Comparison of ENCODE assay signal across 8 cellular contexts in genomic region chr6:159968295-159969203, GRCh38. TPM values are rescaled to one million over a fixed set of nuclear protein-coding genes. Genes with fewer than 3 reads are reported as not detected.
DNase-seq lines count a peak whose midpoint lies in the region; ATAC-seq and TF ChIP-seq lines count a peak whose summit lies in the region.

Gene IGF2R, plus strand, starts transcription at chr6:159969082. Its CDS starts 165 bp downstream, at chr6:159969247.

- H3K4me1 ChIP-seq in adipocyte (ENCODE audit: control insufficient read depth, insufficient read depth, low read length) = peaks cover 29% of the 10 kb centered on the region
- H3K4me1 ChIP-seq in cardiac muscle cell (ENCODE audit: low read depth) = peaks cover 30% of the 10 kb centered on the region
- peaks cover 0 to 42% (median 17%) of the 10 kb centered on the region in 4 donors for H3K4me1 ChIP-seq in tibial nerve

- no peaks in the 10 kb centered on the region for H3K36me3 ChIP-seq in adipocyte (ENCODE audit: control insufficient read depth, insufficient read depth, low read length, severe bottlenecking)
- no peaks in the 10 kb centered on the region for H3K36me3 ChIP-seq in cardiac muscle cell
- H3K36me3 ChIP-seq in tibial nerve = no peaks in the 10 kb centered on the region

- CTCF ChIA-PET in T-cell (lab: Charles Lee) = interaction anchor here in 1 of 2 donors (0.8 to 0.9 kb wide), 4 partner anchors 29 to 175 kb away, joined by 3 to 5 read pairs (median 3); no protein-coding TSS in a partner anchor

- H3K4me3 Mint-ChIP-seq in T-cell = peak within 1 kb of the TSS; percentile 89 to 90 (median 90)

- H3K9me3 ChIP-seq in adipocyte (ENCODE audit: control insufficient read depth, low read length) (no peaks in the 10 kb centered on the region), cardiac muscle cell (ENCODE audit: low read depth) (no peaks in the 10 kb centered on the region), tibial nerve (no peaks in the 10 kb centered on the region)

- POLR2A ChIA-PET in T-cell (lab: Charles Lee) = interaction anchor here (0.6 to 1.2 kb wide), 6 partner anchors 8 to 1306 kb away, joined by 3 to 5 read pairs (median 3); partner anchors contain the start of gene AGPAT4 (in 1 of the 2)

- H3K4me3 ChIP-seq in GM12875 (ENCODE audit: low read depth, low read length) (peak within 1 kb of the TSS; percentile 73), adipocyte (ENCODE audit: low read length) (peak within 1 kb of the TSS; percentile 88), cardiac muscle cell (peak within 1 kb of the TSS; percentile 92), tibial nerve (peak within 1 kb of the TSS; percentile 78 to 97 (median 84))

- peak; percentile 73 to 75 for TF ChIP-seq POLR2A in tibial nerve (IDR thresholded peaks at IDR 0.05)

- peak within 1 kb of the TSS; percentile 90 for H3K9ac ChIP-seq in adipocyte (ENCODE audit: low read length)

- no peaks in the 10 kb centered on the region for H3K36me3 Mint-ChIP-seq in T-cell

- ATAC-seq in HG02588 (IDR thresholded peaks at IDR 0.05; ENCODE audit: unreplicated experiment) = peak; percentile 81
- peak; percentile 89 to 92 (median 92) for ATAC-seq in T-cell (replicated peaks in 1 of 4)

- H3K27ac ChIP-seq in cardiac muscle cell = peak within 1 kb of the TSS; percentile 93
- peak within 1 kb of the TSS; percentile 76 to 95 (median 90) for H3K27ac ChIP-seq in tibial nerve

- TF ChIP-seq CTCF in GM12875 (IDR thresholded peaks at IDR 0.05; ENCODE audit: borderline replicate concordance, insufficient read depth, low read depth, low read length) (no peak), cardiac muscle cell (IDR thresholded peaks at IDR 0.05; ENCODE audit: low read depth, low read length) (peak; percentile 23), tibial nerve (IDR thresholded peaks at IDR 0.05) (peak in 2 of 5 experiments; percentile 34 to 42)

- peaks cover 37 to 45% (median 42%) of the 10 kb centered on the region in 3 donors for H3K4me1 Mint-ChIP-seq in T-cell

- H3K27me3 ChIP-seq in adipocyte (replicated peaks; ENCODE audit: control insufficient read depth, insufficient read depth, low read length) (no peaks in the 10 kb centered on the region), cardiac muscle cell (peaks cover 34% of the 10 kb centered on the region), tibial nerve (no peaks in the 10 kb centered on the region)

- 3 to 6% methylated on average over 20 of the region's 68 CpGs for WGBS in tibial nerve, 2 donors

- peak within 1 kb of the TSS; percentile 86 to 89 for H3K27ac Mint-ChIP-seq in T-cell

- H3K27me3 Mint-ChIP-seq in T-cell = no peaks in the 10 kb centered on the region

- DNase-seq in NCI-H1092 (lab: John Stamatoyannopoulos, UW) = peak; percentile 91
- peak; percentile 86 to 97 (median 93) for DNase-seq in T-cell
- peak; percentile 97 for DNase-seq in adipocyte (ENCODE audit: low read depth)
- DNase-seq in cardiac muscle cell (ENCODE audit: low read depth in 1 of 2, low spot score in 1 of 2) = peak; percentile 90 to 97
- DNase-seq in pons (ENCODE audit: low spot score) = peak; percentile 77
- peak; percentile 91 to 95 for DNase-seq in tibial nerve (ENCODE audit: low spot score in 2 of 2)

- peak in 1 of 2 donors; percentile 85 for TF ChIP-seq EP300 in tibial nerve (IDR thresholded peaks at IDR 0.05)

- no peaks in the 10 kb centered on the region for H3K9me3 Mint-ChIP-seq in T-cell

RNA-seq across cellular contexts. Expression of gene IGF2R, which starts in this region (rescaled TPM):
- 10 to 100 TPM; 63.4 to 87.5 (median 70.5) TPM for total RNA-seq in T-cell
- total RNA-seq in cardiac muscle cell = 32.6 and 45.4 TPM in 2 replicates
- 25.8 and 31.6 TPM in 2 replicates for polyA plus RNA-seq in cardiac muscle cell
- total RNA-seq in tibial nerve = 10 to 100 TPM; 60.1 to 81.3 (median 68.5) TPM

Comparison
In these comparisons a context has a peak if more than half of its experiments do, and no peak if none do; other contexts are left out.
1. Peak in every context shown above with its lines: DNase-seq, ATAC-seq, H3K4me3 ChIP-seq and H3K27ac ChIP-seq.